3 cellular contexts compared by ENCODE assay signal in genomic region chr6:31090275-31090972, GRCh38.
TF ChIP-seq lines count a peak whose summit lies in the region.

No MANE protein-coding gene starts in this region.

TF ChIP-seq in HepG2, 621 proteins besides CTCF, POLR2A, EP300 and RAD21:
- no peak for TF ChIP-seq ZFP36L1 (CRISPR knock-in tag; IDR thresholded peaks at IDR 0.05)
- TF ChIP-seq BRD4 (CRISPR knock-in tag; IDR thresholded peaks at IDR 0.05), result no peak
- TF ChIP-seq ZSCAN12 (CRISPR knock-in tag; IDR thresholded peaks at IDR 0.05), result no peak
- TF ChIP-seq FOSL2 (CRISPR knock-in tag; IDR thresholded peaks at IDR 0.05), result no peak
- no peak for TF ChIP-seq EED (CRISPR knock-in tag; IDR thresholded peaks at IDR 0.05)
- TF ChIP-seq ZFP91 (CRISPR knock-in tag; IDR thresholded peaks at IDR 0.05; ENCODE audit: borderline replicate concordance), result no peak
- TF ChIP-seq NFYC (CRISPR knock-in tag; IDR thresholded peaks at IDR 0.05), result no peak
- TF ChIP-seq RXRB (CRISPR knock-in tag; IDR thresholded peaks at IDR 0.05; ENCODE audit: borderline replicate concordance), result no peak
- TF ChIP-seq MEF2D (CRISPR knock-in tag; IDR thresholded peaks at IDR 0.05), result no peak
- TF ChIP-seq RBAK (CRISPR knock-in tag; IDR thresholded peaks at IDR 0.05), result no peak
- TF ChIP-seq ZNF282 (IDR thresholded peaks at IDR 0.05; ENCODE audit: partially characterized antibody), result no peak
- peak; percentile 71 for TF ChIP-seq ZNF770 (CRISPR knock-in tag; IDR thresholded peaks at IDR 0.05)
- no peak for TF ChIP-seq ZNF678 (CRISPR knock-in tag; IDR thresholded peaks at IDR 0.05)
- peak; percentile 52; the same call in 1 of the 2 replicates for TF ChIP-seq ZNF121 (CRISPR knock-in tag; IDR thresholded peaks at IDR 0.05)
- TF ChIP-seq MYPOP (CRISPR knock-in tag; IDR thresholded peaks at IDR 0.05), result no peak
TF ChIP-seq in HepG2: peak in this region for 2.

TF ChIP-seq in HEK293T, 16 proteins besides CTCF, POLR2A, EP300 and RAD21:
- no peak for TF ChIP-seq ZNF384 (IDR thresholded peaks at IDR 0.05)
- no peak for TF ChIP-seq BHLHE40 (IDR thresholded peaks at IDR 0.05; ENCODE audit: borderline replicate concordance)
- TF ChIP-seq FOXA1 (IDR thresholded peaks at IDR 0.05), result no peak
- TF ChIP-seq LEF1 (IDR thresholded peaks at IDR 0.05; ENCODE audit: borderline replicate concordance), result no peak
- peak; percentile 43; the same call in 1 of the 2 replicates for TF ChIP-seq PKNOX1 (IDR thresholded peaks at IDR 0.05)
- no peak for TF ChIP-seq FOXM1 (IDR thresholded peaks at IDR 0.05; ENCODE audit: borderline replicate concordance)

TF ChIP-seq in K562, 482 proteins besides CTCF, POLR2A, EP300 and RAD21:
- 0 out of 2 replicates have a peak, but pooled peaks have one; percentile 12 for TF ChIP-seq RFX1 (IDR thresholded peaks at IDR 0.05)
- TF ChIP-seq FOSL1 (tag; conservative IDR thresholded peaks at IDR 0.05), result no peak
- no peak for TF ChIP-seq ZNF407 (IDR thresholded peaks at IDR 0.05; ENCODE audit: low read depth)
- peak; percentile 78 for TF ChIP-seq PKNOX1 (IDR thresholded peaks at IDR 0.05)
- peak; percentile 88 for TF ChIP-seq ZNF121 (CRISPR knock-in tag; conservative IDR thresholded peaks at IDR 0.05)
- peak; percentile 61 for TF ChIP-seq RBM25 (IDR thresholded peaks at IDR 0.05; ENCODE audit: low read depth, low read length, severe bottlenecking)
